In genomic region chr7:128145191-128145590, GRCh38 we compare ENCODE assay signal across 1 cellular context.
TF ChIP-seq lines count a peak whose summit lies in the region.

No MANE protein-coding gene starts in this region.

TF ChIP-seq in H1, 55 proteins besides CTCF, POLR2A, EP300 and RAD21:
- no peak for TF ChIP-seq SP2 (IDR thresholded peaks at IDR 0.05; ENCODE audit: low read length)
- TF ChIP-seq POLR2AphosphoS5 (IDR thresholded peaks at IDR 0.05; ENCODE audit: low read depth, low read length): no peak
- TF ChIP-seq SAP30 (IDR thresholded peaks at IDR 0.05; ENCODE audit: insufficient read depth, insufficient replicate concordance, low read length): no peak
- no peak for TF ChIP-seq SRF (IDR thresholded peaks at IDR 0.05; ENCODE audit: low read depth, low read length)
- no peak for TF ChIP-seq HDAC6 (IDR thresholded peaks at IDR 0.05; ENCODE audit: low read depth, low read length)
- TF ChIP-seq PHF8 (conservative IDR thresholded peaks at IDR 0.05; ENCODE audit: low read depth, low read length): no peak
- TF ChIP-seq JUN (IDR thresholded peaks at IDR 0.05; ENCODE audit: low read depth, low read length): no peak
- no peak for TF ChIP-seq SIN3A (conservative IDR thresholded peaks at IDR 0.05 in 1 of 2, IDR thresholded peaks at IDR 0.05 in 1 of 2; ENCODE audit: low read depth in 1 of 2, low read length in 2 of 2)
- TF ChIP-seq RFX5 (IDR thresholded peaks at IDR 0.05; ENCODE audit: borderline replicate concordance, low read depth, low read length): no peak
- TF ChIP-seq EZH2 (IDR thresholded peaks at IDR 0.05; ENCODE audit: low read depth, low read length, severe bottlenecking): no peak
- no peak for TF ChIP-seq USF2 (IDR thresholded peaks at IDR 0.05; ENCODE audit: low read length)
- TF ChIP-seq ATF3 (IDR thresholded peaks at IDR 0.05; ENCODE audit: insufficient read depth, low read depth, low read length): no peak
- TF ChIP-seq CTBP2 (IDR thresholded peaks at IDR 0.05; ENCODE audit: borderline replicate concordance, insufficient read depth, insufficient read length, low read length): no peak
- no peak for TF ChIP-seq TAF7 (optimal IDR thresholded peaks at IDR 0.05; ENCODE audit: borderline replicate concordance, low read depth, low read length)
